Comparison of ENCODE assay signal across 24 cellular contexts in genomic region chr2:141589314-141589713, GRCh38.
"Had no signal": no experiment of that assay in that cellular context is flagged by ENCODE, and none has a peak within 500 bp of the region (broad histone marks: within the 10 kb centered on the region; RNA-seq: fewer than 3 reads in every experiment).

No MANE protein-coding gene starts in this region.

- H3K27me3 Mint-ChIP-seq: activated CD8-positive, alpha-beta T cell treated with anti-CD3 and anti-CD28 coated beads for 36 hours; activated naive CD8-positive, alpha-beta T cell treated with anti-CD3 and anti-CD28 coated beads, Interleukin-2, amount 10 ng/mL, durations not matched to agents 7 days and 5 days; T-cell had no signal

- H3K4me3 ChIP-seq: adrenal gland, breast epithelium, colonic mucosa, MG63 had no signal

- H3K4me3 Mint-ChIP-seq: activated CD8-positive, alpha-beta T cell treated with anti-CD3 and anti-CD28 coated beads for 36 hours; activated naive CD8-positive, alpha-beta T cell treated with anti-CD3 and anti-CD28 coated beads, Interleukin-2, amount 10 ng/mL, durations not matched to agents 7 days and 5 days; T-cell had no signal

- H3K27me3 ChIP-seq: adrenal gland, breast epithelium, colonic mucosa, MG63 had no signal

- H3K9me3 ChIP-seq: adrenal gland, breast epithelium, colonic mucosa, MG63 had no signal

- DNase-seq: activated CD4-positive, alpha-beta T cell treated with anti-CD3 and anti-CD28 coated beads, Interleukin-2, amount 50 U/mL, for 1 hour; activated CD4-positive, CD25-positive, alpha-beta regulatory T cell; activated CD8-positive, alpha-beta memory T cell treated with anti-CD3 and anti-CD28 coated beads, Interleukin-2, amount 50 U/mL, for 4 hours; activated CD8-positive, alpha-beta T cell treated with anti-CD3 and anti-CD28 coated beads for 36 hours; activated naive CD4-positive, alpha-beta T cell treated with anti-CD3 and anti-CD28 coated beads, Interleukin-2, amount 50 U/mL, for 16 hours; activated naive CD8-positive, alpha-beta T cell treated with anti-CD3 and anti-CD28 coated beads, Interleukin-2, amount 10 ng/mL, durations not matched to agents 7 days and 5 days; adrenal gland; aorta; caudate nucleus; colonic mucosa; MG63; NCI-H1092 treated with DMSO at 0.1 percent for 48 hours; NCI-H1417 treated with DMSO at 0.1 percent for 48 hours; NCI-H1694; NCI-H2029; NCI-H510A treated with DMSO at 0.1 percent for 48 hours; NCI-H69; NK-92 treated with Interleukin-12 subunit alpha and Interleukin-12 subunit beta, amount 100 ng/mL, for 24 hours; SIG-M5; T-cell; T-helper 2 cell; T1000 had no signal

- H3K36me3 ChIP-seq: adrenal gland, breast epithelium, colonic mucosa, MG63 had no signal

- H3K4me1 ChIP-seq: adrenal gland, breast epithelium, colonic mucosa had no signal

- H3K27ac ChIP-seq: adrenal gland, breast epithelium, colonic mucosa, VCaP had no signal

- H3K36me3 Mint-ChIP-seq: activated naive CD8-positive, alpha-beta T cell treated with anti-CD3 and anti-CD28 coated beads, Interleukin-2, amount 10 ng/mL, durations not matched to agents 7 days and 5 days; T-cell had no signal

- H3K4me1 Mint-ChIP-seq: activated naive CD8-positive, alpha-beta T cell treated with anti-CD3 and anti-CD28 coated beads, Interleukin-2, amount 10 ng/mL, durations not matched to agents 7 days and 5 days; T-cell had no signal

- ATAC-seq: activated CD8-positive, alpha-beta T cell treated with anti-CD3 and anti-CD28 coated beads for 36 hours; T-cell had no signal

- H3K27ac Mint-ChIP-seq: activated CD8-positive, alpha-beta T cell treated with anti-CD3 and anti-CD28 coated beads for 36 hours; activated naive CD8-positive, alpha-beta T cell treated with anti-CD3 and anti-CD28 coated beads, Interleukin-2, amount 10 ng/mL, durations not matched to agents 7 days and 5 days; T-cell had no signal
